Comparison of ENCODE assay signal across 39 cellular contexts in the genomic region with DNA sequence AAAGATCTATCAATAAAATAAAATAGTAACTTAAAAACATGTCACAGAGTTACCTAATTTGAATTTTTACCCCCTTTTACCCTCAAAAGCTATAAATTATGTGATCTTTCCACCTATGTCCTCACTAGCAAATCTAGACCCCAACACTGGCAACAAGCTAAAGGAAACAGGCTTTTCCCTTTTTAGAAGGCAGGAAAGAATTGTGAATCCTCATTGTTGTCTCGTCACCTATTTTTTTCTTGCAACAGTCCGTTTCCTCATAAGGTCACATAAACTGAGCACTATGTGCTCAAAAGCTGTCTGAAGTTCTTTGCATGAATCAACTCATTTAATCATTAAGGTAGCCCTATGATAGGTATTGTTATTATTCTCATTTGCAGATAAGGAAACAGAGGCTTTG. TPM values are rescaled to one million over a fixed set of nuclear protein-coding genes. Genes with fewer than 3 reads are reported as not detected.
"Had no signal": no experiment of that assay in that cellular context is flagged by ENCODE, and none has a peak within 500 bp of the region (broad histone marks: within the 10 kb centered on the region; RNA-seq: fewer than 3 reads in every experiment).

No MANE protein-coding gene starts in this region.

- H3K4me3 ChIP-seq: ascending aorta, breast epithelium, cardiac muscle cell, coronary artery, esophagus muscularis mucosa, gastroesophageal sphincter had no signal

- H3K4me1 ChIP-seq: ascending aorta, breast epithelium, esophagus muscularis mucosa, gastroesophageal sphincter had no signal

- H3K27ac ChIP-seq: ascending aorta, breast epithelium, cardiac muscle cell, coronary artery, esophagus muscularis mucosa, gastroesophageal sphincter, WERI-Rb-1 had no signal

- DNase-seq: activated B cell treated with CpG ODN at 0.5 μM for 24 hours; activated CD4-positive, alpha-beta memory T cell treated with anti-CD3 and anti-CD28 coated beads for 36 hours; activated CD4-positive, alpha-beta T cell treated with anti-CD3 and anti-CD28 coated beads for 36 hours; activated CD4-positive, alpha-beta T cell treated with anti-CD3 and anti-CD28 coated beads, Interleukin-2, amount 10 ng/mL, durations not matched to agents 24 days and 14 days; activated CD4-positive, CD25-positive, alpha-beta regulatory T cell treated with anti-CD3 and anti-CD28 coated beads, Interleukin-2, amount 50 U/mL, for 72 hours; activated CD8-positive, alpha-beta memory T cell treated with anti-CD3 and anti-CD28 coated beads, Interleukin-2, amount 10 ng/mL, durations not matched to agents 7 days and 5 days; activated CD8-positive, alpha-beta memory T cell treated with anti-CD3 and anti-CD28 coated beads, Interleukin-2, amount 50 U/mL, for 4 hours; activated CD8-positive, alpha-beta T cell treated with anti-CD3 and anti-CD28 coated beads, Interleukin-2, amount 10 ng/mL, durations not matched to agents 7 days and 5 days; activated effector memory CD4-positive, alpha-beta T cell treated with anti-CD3 and anti-CD28 coated beads, Interleukin-2, amount 50 U/mL, for 16 hours; activated naive CD4-positive, alpha-beta T cell treated with anti-CD3 and anti-CD28 coated beads for 36 hours; activated naive CD8-positive, alpha-beta T cell treated with anti-CD3 and anti-CD28 coated beads for 36 hours; activated T-cell treated with anti-CD3 and anti-CD28 coated beads, Interleukin-2, amount 50 U/mL, for 1 hour; activated T-cell treated with anti-CD3 and anti-CD28 coated beads, Interleukin-2, amount 50 U/mL, for 48 hours; central memory CD4-positive, alpha-beta T cell; cerebellar nuclear complex; effector CD8-positive, alpha-beta T cell; erythroblast; foreskin melanocyte; head of caudate nucleus; T-helper 1 cell; T-helper 17 cell; T1000; WERI-Rb-1 had no signal

- H3K27me3 Mint-ChIP-seq: activated naive CD4-positive, alpha-beta T cell treated with anti-CD3 and anti-CD28 coated beads, Interleukin-2, amount 50 U/mL, for 24 hours; dendritic cell treated with granulocyte-macrophage colony-stimulating factor and Interleukin-4, amounts not matched to agents 40 ng/mL and 50 ng/mL, for 4 days had no signal

- H3K9me3 ChIP-seq: ascending aorta, breast epithelium, esophagus muscularis mucosa, gastroesophageal sphincter had no signal

- ATAC-seq: activated CD4-positive, alpha-beta T cell treated with anti-CD3 and anti-CD28 coated beads for 36 hours; activated CD8-positive, alpha-beta memory T cell treated with anti-CD3 and anti-CD28 coated beads, Interleukin-2, amount 10 ng/mL, durations not matched to agents 7 days and 5 days; activated CD8-positive, alpha-beta T cell treated with anti-CD3 and anti-CD28 coated beads, Interleukin-2, amount 10 ng/mL, durations not matched to agents 7 days and 5 days; gastroesophageal sphincter; T-helper 17 cell had no signal

- H3K27me3 ChIP-seq: ascending aorta, breast epithelium, cardiac muscle cell, esophagus muscularis mucosa, gastroesophageal sphincter had no signal

- H3K4me3 Mint-ChIP-seq: activated B cell treated with CpG ODN at 0.5 μM for 24 hours; activated CD4-positive, alpha-beta memory T cell treated with anti-CD3 and anti-CD28 coated beads for 36 hours; activated CD4-positive, alpha-beta T cell treated with anti-CD3 and anti-CD28 coated beads for 36 hours; activated CD4-positive, alpha-beta T cell treated with anti-CD3 and anti-CD28 coated beads, Interleukin-2, amount 10 ng/mL, durations not matched to agents 24 days and 14 days; activated CD8-positive, alpha-beta memory T cell treated with anti-CD3 and anti-CD28 coated beads, Interleukin-2, amount 10 ng/mL, durations not matched to agents 7 days and 5 days; activated CD8-positive, alpha-beta T cell treated with anti-CD3 and anti-CD28 coated beads, Interleukin-2, amount 10 ng/mL, durations not matched to agents 7 days and 5 days; activated naive CD4-positive, alpha-beta T cell treated with anti-CD3 and anti-CD28 coated beads for 36 hours; activated naive CD4-positive, alpha-beta T cell treated with anti-CD3 and anti-CD28 coated beads, Interleukin-2, amount 50 U/mL, for 24 hours; activated naive CD8-positive, alpha-beta T cell treated with anti-CD3 and anti-CD28 coated beads for 36 hours; activated T-helper 1 cell treated with anti-CD3 and anti-CD28 coated beads, Interleukin-12 subunit alpha, Interleukin-12 subunit beta, Interleukin-2, Interleukin-4 antibody, amounts not matched to agents 30 ng/mL and 10 ng/mL and 1 ng/mL, durations not matched to agents 14 hours and 24 hours and 36 hours; brain; dendritic cell treated with granulocyte-macrophage colony-stimulating factor and Interleukin-4, amounts not matched to agents 40 ng/mL and 50 ng/mL, for 4 days; T-helper 17 cell; T-helper 2 cell treated with Interferon-gamma antibody and Interleukin-4, amounts not matched to agents 5 μg/mL and 100 μg/mL, for 36 hours had no signal

- H3K36me3 Mint-ChIP-seq: activated CD4-positive, alpha-beta memory T cell treated with anti-CD3 and anti-CD28 coated beads for 36 hours; activated CD8-positive, alpha-beta memory T cell treated with anti-CD3 and anti-CD28 coated beads, Interleukin-2, amount 10 ng/mL, durations not matched to agents 7 days and 5 days; activated naive CD4-positive, alpha-beta T cell treated with anti-CD3 and anti-CD28 coated beads, Interleukin-2, amount 50 U/mL, for 24 hours; activated naive CD8-positive, alpha-beta T cell treated with anti-CD3 and anti-CD28 coated beads for 36 hours; brain had no signal

- H3K27ac Mint-ChIP-seq: activated B cell treated with CpG ODN at 0.5 μM for 24 hours; activated CD4-positive, alpha-beta memory T cell treated with anti-CD3 and anti-CD28 coated beads for 36 hours; activated CD4-positive, alpha-beta T cell treated with anti-CD3 and anti-CD28 coated beads for 36 hours; activated CD4-positive, alpha-beta T cell treated with anti-CD3 and anti-CD28 coated beads, Interleukin-2, amount 10 ng/mL, durations not matched to agents 24 days and 14 days; activated CD8-positive, alpha-beta memory T cell treated with anti-CD3 and anti-CD28 coated beads, Interleukin-2, amount 10 ng/mL, durations not matched to agents 7 days and 5 days; activated CD8-positive, alpha-beta T cell treated with anti-CD3 and anti-CD28 coated beads, Interleukin-2, amount 10 ng/mL, durations not matched to agents 7 days and 5 days; activated naive CD4-positive, alpha-beta T cell treated with anti-CD3 and anti-CD28 coated beads for 36 hours; activated naive CD4-positive, alpha-beta T cell treated with anti-CD3 and anti-CD28 coated beads, Interleukin-2, amount 50 U/mL, for 24 hours; activated naive CD8-positive, alpha-beta T cell treated with anti-CD3 and anti-CD28 coated beads for 36 hours; activated T-helper 1 cell treated with anti-CD3 and anti-CD28 coated beads, Interleukin-12 subunit alpha, Interleukin-12 subunit beta, Interleukin-2, Interleukin-4 antibody, amounts not matched to agents 30 ng/mL and 10 ng/mL and 1 ng/mL, durations not matched to agents 14 hours and 24 hours and 36 hours; activated T-helper 2 cell treated with anti-CD3 and anti-CD28 coated beads, Interferon-gamma antibody, Interleukin-2, Interleukin-4, amounts not matched to agents 10 μg/mL and 5 μg/mL and 100 μg/mL, durations not matched to agents 14 hours and 24 hours and 36 hours; brain; dendritic cell treated with granulocyte-macrophage colony-stimulating factor and Interleukin-4, amounts not matched to agents 40 ng/mL and 50 ng/mL, for 4 days; T-helper 17 cell; T-helper 2 cell treated with Interferon-gamma antibody and Interleukin-4, amounts not matched to agents 5 μg/mL and 100 μg/mL, for 36 hours had no signal

- H3K4me1 Mint-ChIP-seq: activated CD4-positive, alpha-beta T cell treated with anti-CD3 and anti-CD28 coated beads for 36 hours; activated CD4-positive, alpha-beta T cell treated with anti-CD3 and anti-CD28 coated beads, Interleukin-2, amount 10 ng/mL, durations not matched to agents 24 days and 14 days; activated CD8-positive, alpha-beta memory T cell treated with anti-CD3 and anti-CD28 coated beads, Interleukin-2, amount 10 ng/mL, durations not matched to agents 7 days and 5 days; activated naive CD4-positive, alpha-beta T cell treated with anti-CD3 and anti-CD28 coated beads, Interleukin-2, amount 50 U/mL, for 24 hours; activated naive CD8-positive, alpha-beta T cell treated with anti-CD3 and anti-CD28 coated beads for 36 hours; brain; T-helper 17 cell had no signal

- H3K9me3 Mint-ChIP-seq: activated B cell treated with CpG ODN at 0.5 μM for 24 hours; activated CD4-positive, alpha-beta memory T cell treated with anti-CD3 and anti-CD28 coated beads for 36 hours; activated naive CD4-positive, alpha-beta T cell treated with anti-CD3 and anti-CD28 coated beads for 36 hours; activated naive CD4-positive, alpha-beta T cell treated with anti-CD3 and anti-CD28 coated beads, Interleukin-2, amount 50 U/mL, for 24 hours; activated naive CD8-positive, alpha-beta T cell treated with anti-CD3 and anti-CD28 coated beads for 36 hours; activated T-helper 1 cell treated with anti-CD3 and anti-CD28 coated beads, Interleukin-12 subunit alpha, Interleukin-12 subunit beta, Interleukin-2, Interleukin-4 antibody, amounts not matched to agents 30 ng/mL and 10 ng/mL and 1 ng/mL, durations not matched to agents 14 hours and 24 hours and 36 hours; activated T-helper 2 cell treated with anti-CD3 and anti-CD28 coated beads, Interferon-gamma antibody, Interleukin-2, Interleukin-4, amounts not matched to agents 10 μg/mL and 5 μg/mL and 100 μg/mL, durations not matched to agents 14 hours and 24 hours and 36 hours; dendritic cell treated with granulocyte-macrophage colony-stimulating factor and Interleukin-4, amounts not matched to agents 40 ng/mL and 50 ng/mL, for 4 days; T-helper 2 cell treated with Interferon-gamma antibody and Interleukin-4, amounts not matched to agents 5 μg/mL and 100 μg/mL, for 36 hours had no signal

- FAIRE-seq: endometrium had no signal

- H3K36me3 ChIP-seq: ascending aorta, breast epithelium, cardiac muscle cell, esophagus muscularis mucosa, gastroesophageal sphincter, WERI-Rb-1 had no signal

RNA-seq across cellular contexts. Expression of a gene that starts 34.6 kb away (rescaled TPM):
- total RNA-seq: activated B cell treated with CpG ODN at 0.5 μM for 24 hours; activated CD4-positive, alpha-beta memory T cell treated with anti-CD3 and anti-CD28 coated beads for 36 hours; activated CD4-positive, alpha-beta T cell treated with anti-CD3 and anti-CD28 coated beads for 36 hours; activated CD8-positive, alpha-beta T cell treated with anti-CD3 and anti-CD28 coated beads, Interleukin-2, amount 10 ng/mL, durations not matched to agents 7 days and 5 days; activated naive CD4-positive, alpha-beta T cell treated with anti-CD3 and anti-CD28 coated beads for 36 hours; activated naive CD8-positive, alpha-beta T cell treated with anti-CD3 and anti-CD28 coated beads for 36 hours; activated T-helper 2 cell treated with anti-CD3 and anti-CD28 coated beads, Interferon-gamma antibody, Interleukin-2, Interleukin-4, amounts not matched to agents 10 μg/mL and 5 μg/mL and 100 μg/mL, durations not matched to agents 14 hours and 24 hours and 36 hours; ascending aorta; breast epithelium; cardiac muscle cell; esophagus muscularis mucosa; fibroblast of lung; fibroblast of villous mesenchyme; gastroesophageal sphincter; glomerular endothelial cell; T-helper 17 cell had no signal
